ENCODE assay signal across 21 cellular contexts in genomic region chr5:138935466-138935865, GRCh38.
"Had no signal": no experiment of that assay in that cellular context is flagged by ENCODE, and none has a peak within 500 bp of the region (broad histone marks: within the 10 kb centered on the region; RNA-seq: fewer than 3 reads in every experiment).

No MANE protein-coding gene starts in this region.

- H3K27ac Mint-ChIP-seq: activated B cell treated with CpG ODN at 0.5 μM for 24 hours; activated CD4-positive, alpha-beta memory T cell treated with anti-CD3 and anti-CD28 coated beads for 36 hours; activated naive CD8-positive, alpha-beta T cell treated with anti-CD3 and anti-CD28 coated beads, Interleukin-2, amount 50 U/mL, for 24 hours; activated T-helper 2 cell treated with anti-CD3 and anti-CD28 coated beads, Interferon-gamma antibody, Interleukin-2, Interleukin-4, amounts not matched to agents 10 μg/mL and 5 μg/mL and 100 μg/mL, durations not matched to agents 14 hours and 24 hours and 36 hours; dendritic cell treated with granulocyte-macrophage colony-stimulating factor and Interleukin-4, amounts not matched to agents 40 ng/mL and 50 ng/mL, for 4 days; neural progenitor cell had no signal

- H3K27me3 Mint-ChIP-seq: activated B cell treated with CpG ODN at 0.5 μM for 24 hours; activated CD4-positive, alpha-beta memory T cell treated with anti-CD3 and anti-CD28 coated beads for 36 hours; activated naive CD8-positive, alpha-beta T cell treated with anti-CD3 and anti-CD28 coated beads, Interleukin-2, amount 50 U/mL, for 24 hours; dendritic cell treated with granulocyte-macrophage colony-stimulating factor and Interleukin-4, amounts not matched to agents 40 ng/mL and 50 ng/mL, for 4 days had no signal

- H3K9ac ChIP-seq: neural progenitor cell had no signal

- H3K27ac ChIP-seq: neural progenitor cell, pancreas had no signal

- H3K4me3 Mint-ChIP-seq: activated B cell treated with CpG ODN at 0.5 μM for 24 hours; activated CD4-positive, alpha-beta memory T cell treated with anti-CD3 and anti-CD28 coated beads for 36 hours; activated naive CD8-positive, alpha-beta T cell treated with anti-CD3 and anti-CD28 coated beads, Interleukin-2, amount 50 U/mL, for 24 hours; dendritic cell treated with granulocyte-macrophage colony-stimulating factor and Interleukin-4, amounts not matched to agents 40 ng/mL and 50 ng/mL, for 4 days; neural progenitor cell had no signal

- H3K4me1 Mint-ChIP-seq: activated B cell treated with CpG ODN at 0.5 μM for 24 hours; activated naive CD8-positive, alpha-beta T cell treated with anti-CD3 and anti-CD28 coated beads, Interleukin-2, amount 50 U/mL, for 24 hours had no signal

- H3K4me1 ChIP-seq: breast epithelium, neural progenitor cell, pancreas, sigmoid colon had no signal

- H3K36me3 ChIP-seq: neural progenitor cell had no signal

- H3K9me3 Mint-ChIP-seq: activated B cell treated with CpG ODN at 0.5 μM for 24 hours; activated CD4-positive, alpha-beta memory T cell treated with anti-CD3 and anti-CD28 coated beads for 36 hours; activated naive CD8-positive, alpha-beta T cell treated with anti-CD3 and anti-CD28 coated beads, Interleukin-2, amount 50 U/mL, for 24 hours; activated T-helper 2 cell treated with anti-CD3 and anti-CD28 coated beads, Interferon-gamma antibody, Interleukin-2, Interleukin-4, amounts not matched to agents 10 μg/mL and 5 μg/mL and 100 μg/mL, durations not matched to agents 14 hours and 24 hours and 36 hours; dendritic cell treated with granulocyte-macrophage colony-stimulating factor and Interleukin-4, amounts not matched to agents 40 ng/mL and 50 ng/mL, for 4 days; neural progenitor cell had no signal

- H3K27me3 ChIP-seq: breast epithelium, neural progenitor cell, pancreas, sigmoid colon had no signal

- H3K4me2 ChIP-seq: neural progenitor cell had no signal

- H3K4me3 ChIP-seq: breast epithelium, neural progenitor cell, pancreas, sigmoid colon had no signal

- ATAC-seq: activated naive CD8-positive, alpha-beta T cell treated with anti-CD3 and anti-CD28 coated beads, Interleukin-2, amount 50 U/mL, for 24 hours; pancreas had no signal

- H2AFZ ChIP-seq: neural progenitor cell had no signal

- H3K9me3 ChIP-seq: breast epithelium, pancreas, sigmoid colon had no signal

- FAIRE-seq: pancreas had no signal

- DNase-seq: activated B cell treated with CpG ODN at 0.5 μM for 24 hours; activated CD4-positive, alpha-beta memory T cell treated with anti-CD3 and anti-CD28 coated beads for 36 hours; activated CD4-positive, alpha-beta T cell treated with anti-CD3 and anti-CD28 coated beads for 4 hours; activated naive CD4-positive, alpha-beta T cell treated with Interleukin-2 at 50 U/mL for 16 hours; activated naive CD8-positive, alpha-beta T cell treated with anti-CD3 and anti-CD28 coated beads, Interleukin-2, amount 50 U/mL, for 24 hours; activated T-cell treated with anti-CD3 and anti-CD28 coated beads, Interleukin-2, amount 50 U/mL, for 1 hour; aorta; effector memory CD4-positive, alpha-beta T cell; hippocampal formation; midbrain; sigmoid colon; stimulated activated CD4-positive, alpha-beta T cell treated with anti-CD3 and anti-CD28 coated beads, Interleukin-4, amount 100 ng/mL, for 4 hours; stimulated activated naive CD4-positive, alpha-beta T cell; T-helper 1 cell; T-helper 9 cell; trophoblast cell had no signal
